In genomic region chr5:1763548-1763911, GRCh38 we compare ENCODE assay signal across 8 cellular contexts. TPM values are rescaled to one million over a fixed set of nuclear protein-coding genes. Genes with fewer than 3 reads are reported as not detected.
DNase-seq lines count a peak whose midpoint lies in the region; ATAC-seq lines count a peak whose summit lies in the region.

No MANE protein-coding gene starts in this region.

- intact Hi-C loops in Right ventricle myocardium inferior (cut with DNase I) = loop anchor here (5.0 kb wide), 1 partner anchor 274 kb away; no protein-coding TSS in a partner anchor

- no peak overlapping the region for H3K4me3 ChIP-seq in skeletal muscle cell (ENCODE audit: low read depth, low read length)

- DNase-seq in stimulated activated CD4-positive, alpha-beta T cell treated with anti-CD3 and anti-CD28 coated beads, Interleukin-12 subunit alpha, Interleukin-12 subunit beta, amount 100 ng/mL, for 4 hours = peak; percentile 13
- no peak for DNase-seq in stimulated activated CD4-positive, alpha-beta T cell treated with anti-CD3 and anti-CD28 coated beads, Interleukin-1b, Interleukin-23, amount 100 ng/mL, for 48 hours
- DNase-seq in NCI-H460 (ENCODE audit: extremely low read depth, low read depth) (peak; percentile 50), Right ventricle myocardium inferior (ENCODE audit: missing footprints) (no peak), skeletal muscle cell (ENCODE audit: low read depth) (peak; percentile 8)
- DNase-seq in activated naive CD4-positive, alpha-beta T cell treated with anti-CD3 and anti-CD28 coated beads, Interleukin-2, amount 50 U/mL, for 16 hours = peak; percentile 37

- ATAC-seq in Right ventricle myocardium inferior (peak; percentile 61), GM21717 (IDR thresholded peaks at IDR 0.05; ENCODE audit: unreplicated experiment) (no peak), HG03139 (IDR thresholded peaks at IDR 0.05; ENCODE audit: unreplicated experiment) (no peak)

RNA-seq across cellular contexts. Expression of gene MRPL36, which starts 36.1 kb away (rescaled TPM):
- 96.2 and 107 TPM in 2 replicates for total RNA-seq in NCI-H460 (2014; rRNA removed; shearing (Covaris generic))
- 35.7 and 64.2 TPM in 2 replicates for polyA plus RNA-seq in NCI-H460 (2014; cell fraction: nucleus; rRNA removed)
- 62.3 TPM for total RNA-seq in Right ventricle myocardium inferior

RNA-seq across cellular contexts. Expression of gene NDUFS6, which starts 37.7 kb away (rescaled TPM):
- total RNA-seq in NCI-H460 (2014; rRNA removed; shearing (Covaris generic)) = 57.2 and 70.7 TPM in 2 replicates
- polyA plus RNA-seq in NCI-H460 (2014; cell fraction: nucleus; rRNA removed) = 39.7 and 49.8 TPM in 2 replicates
- total RNA-seq in Right ventricle myocardium inferior = 134 TPM

Comparison
In these comparisons a context has a peak if more than half of its experiments do, and no peak if none do; other contexts are left out.
1. DNase-seq: peak in stimulated activated CD4-positive, alpha-beta T cell treated with anti-CD3 and anti-CD28 coated beads, Interleukin-12 subunit alpha, Interleukin-12 subunit beta, amount 100 ng/mL, for 4 hours (single experiment), NCI-H460 (single experiment), activated naive CD4-positive, alpha-beta T cell treated with anti-CD3 and anti-CD28 coated beads, Interleukin-2, amount 50 U/mL, for 16 hours (single experiment) and skeletal muscle cell (single experiment); none in stimulated activated CD4-positive, alpha-beta T cell treated with anti-CD3 and anti-CD28 coated beads, Interleukin-1b, Interleukin-23, amount 100 ng/mL, for 48 hours (single experiment) and Right ventricle myocardium inferior (single experiment).